In the genomic region with DNA sequence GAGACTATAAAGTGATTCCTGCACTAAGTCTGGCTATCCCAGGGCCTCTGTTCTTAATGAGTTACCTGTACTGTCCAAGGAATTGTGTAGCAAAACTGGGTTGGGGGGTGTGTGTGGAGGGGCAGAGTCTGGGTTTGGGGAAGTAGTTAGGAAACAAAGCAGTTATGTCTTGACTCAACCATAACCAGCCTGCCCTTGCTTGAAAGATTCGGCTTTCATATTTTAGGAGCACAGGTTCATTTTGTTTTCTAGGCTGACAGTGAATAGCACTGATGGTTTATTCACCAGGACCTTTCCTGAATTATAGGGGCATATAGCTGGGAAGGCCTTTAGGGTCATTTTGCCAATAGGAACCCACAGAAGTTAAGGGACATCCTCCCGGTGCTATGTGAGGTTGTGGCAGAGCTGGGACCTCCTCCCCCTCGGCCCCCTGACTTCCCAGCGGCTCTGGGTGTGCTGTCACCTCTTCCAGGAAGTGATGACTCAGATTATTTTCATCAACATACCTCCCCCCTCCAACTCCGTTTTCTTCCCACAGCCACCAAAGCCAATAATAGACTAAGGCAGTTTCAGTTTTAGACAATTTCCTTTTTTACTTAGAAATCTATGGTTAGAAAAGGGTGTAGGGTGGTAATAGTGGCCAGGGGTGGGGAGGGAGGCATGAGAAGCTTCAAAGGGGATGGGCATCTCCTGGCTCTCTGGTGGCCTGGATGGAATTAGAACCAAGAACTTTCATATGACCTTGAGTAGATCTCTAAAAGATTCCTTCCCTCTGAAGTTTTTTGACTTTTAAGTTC, we compare ENCODE assay signal across 8 cellular contexts. TPM values are rescaled to one million over a fixed set of nuclear protein-coding genes. Genes with fewer than 3 reads are reported as not detected.
DNase-seq lines count a peak whose midpoint lies in the region; ATAC-seq and TF ChIP-seq lines count a peak whose summit lies in the region.

No MANE protein-coding gene starts in this region.

- H3F3A ChIP-seq in PC-3 (ENCODE audit: low read length, unreplicated experiment) = no peaks in the 10 kb centered on the region

- TF ChIP-seq CTCF in PC-3 (conservative IDR thresholded peaks at IDR 0.05; ENCODE audit: low read depth, low read length) = no peak

- CTCF ChIA-PET in PC-3 (lab: Charles Lee) = no interaction called here

- POLR2A ChIA-PET in PC-3 (lab: Charles Lee; ENCODE audit: unreplicated experiment) = no interaction called here

- H3K27me3 ChIP-seq in PC-3 (ENCODE audit: low read length) = no peaks in the 10 kb centered on the region

- no peak overlapping the region for H3K9ac ChIP-seq in PC-3 (ENCODE audit: low read length)

- ATAC-seq in HG02759 (IDR thresholded peaks at IDR 0.05; ENCODE audit: unreplicated experiment) (peak; percentile 64), PC-3 (peak; percentile 88), left ventricle myocardium superior (peak; percentile 83)

- no peak overlapping the region for H2AFZ ChIP-seq in PC-3 (ENCODE audit: low read length)

- H3K4me3 ChIP-seq in PC-3 (ENCODE audit: low read length) = peak overlapping the region; percentile 32; the same call in 1 of the 2 replicates

- H3K4me2 ChIP-seq in PC-3 (ENCODE audit: low read length) = peak overlapping the region; percentile 53

- no peaks in the 10 kb centered on the region for H4K20me1 ChIP-seq in PC-3 (ENCODE audit: low read length)

- DNase-seq in GM03348 (ENCODE audit: low spot score) = peak; percentile 79
- DNase-seq in PC-3 = peak; percentile 21
- peak; percentile 59 for DNase-seq in activated gamma-delta T cell treated with Interleukin-2 at 50 U/mL for 16 hours
- no peak for DNase-seq in left ventricle myocardium superior
- DNase-seq in stimulated activated CD4-positive, alpha-beta T cell treated with anti-CD3 and anti-CD28 coated beads, Interleukin-1b, Interleukin-23, amount 100 ng/mL, for 48 hours = peak; percentile 72
- DNase-seq in iPS-NIHi11 (ENCODE audit: low spot score) = no peak
- DNase-seq in NCI-H510A (lab: John Stamatoyannopoulos, UW) = no peak

- no peaks in the 10 kb centered on the region for H3K9me2 ChIP-seq in PC-3 (replicated peaks; ENCODE audit: low read length)

- H3K4me1 ChIP-seq in PC-3 (ENCODE audit: insufficient read depth, low read length) = peaks cover 11% of the 10 kb centered on the region

- intact Hi-C loops in PC-3 (cut with micrococcal nuclease) = no loop called here
- intact Hi-C loops in left ventricle myocardium superior (cut with micrococcal nuclease) = no loop called here

- H3K79me2 ChIP-seq in PC-3 (ENCODE audit: low read length) = no peaks in the 10 kb centered on the region

- H3K27ac ChIP-seq in PC-3 (ENCODE audit: low read length) = no peak overlapping the region

- no TSS peak for BruUV-seq in PC-3 (replicated peaks; lab: Mats Ljungman, UMichigan)

- no peaks in the 10 kb centered on the region for H3K36me3 ChIP-seq in PC-3 (ENCODE audit: low read depth, low read length)

- no peaks in the 10 kb centered on the region for H3K9me3 ChIP-seq in PC-3 (ENCODE audit: low read length)

RNA-seq across cellular contexts. Expression of a gene that starts 44.8 kb away (rescaled TPM):
- total RNA-seq in PC-3 (2014; rRNA removed) (2.3 and 3.5 TPM in 2 replicates), left ventricle myocardium superior (6.7 TPM)

Comparison
In these comparisons a context has a peak if more than half of its experiments do, and no peak if none do; other contexts are left out.
1. DNase-seq: peak in GM03348 (single experiment), PC-3 (single experiment), activated gamma-delta T cell treated with Interleukin-2 at 50 U/mL for 16 hours (single experiment) and stimulated activated CD4-positive, alpha-beta T cell treated with anti-CD3 and anti-CD28 coated beads, Interleukin-1b, Interleukin-23, amount 100 ng/mL, for 48 hours (single experiment); none in left ventricle myocardium superior (single experiment), iPS-NIHi11 (single experiment) and NCI-H510A (single experiment).
2. Peak in every context shown above with its lines, with median percentiles within 50 percentile points of each other: ATAC-seq.